14 cellular contexts compared by ENCODE assay signal in genomic region chr14:67963960-67964359, GRCh38.
DNase-seq lines count a peak whose midpoint lies in the region; ATAC-seq and TF ChIP-seq lines count a peak whose summit lies in the region.
"Had no signal": no experiment of that assay in that cellular context is flagged by ENCODE, and none has a peak within 500 bp of the region (broad histone marks: within the 10 kb centered on the region; RNA-seq: fewer than 3 reads in every experiment).

No MANE protein-coding gene starts in this region.

- no peaks in the 10 kb centered on the region for H3K36me3 ChIP-seq in GM23248 (ENCODE audit: low read depth)
- no peaks in the 10 kb centered on the region for H3K36me3 ChIP-seq in mammary epithelial cell (ENCODE audit: insufficient read depth, low read length)
- no peaks in the 10 kb centered on the region for H3K36me3 ChIP-seq in mucosa of rectum (ENCODE audit: control insufficient read depth in 2 of 2, insufficient read depth in 2 of 2, low read length in 2 of 2)
- H3K36me3 ChIP-seq in thoracic aorta = no peaks in the 10 kb centered on the region

- CTCF ChIA-PET in mammary epithelial cell (lab: Charles Lee; ENCODE audit: low non-redundant PET) = interaction anchor here (0.5 kb wide), 1 partner anchor 9 kb away, joined by 8 read pairs; no protein-coding TSS in a partner anchor

- H3K4me1 ChIP-seq in GM23248 (ENCODE audit: insufficient read depth) (peaks cover 17% of the 10 kb centered on the region), mammary epithelial cell (ENCODE audit: insufficient read depth, low read length) (peaks cover 14% of the 10 kb centered on the region), mucosa of rectum (ENCODE audit: control insufficient read depth in 2 of 2, insufficient read depth in 2 of 2, low read length in 2 of 2) (peaks cover 17 to 50% of the 10 kb centered on the region in 2 donors), thoracic aorta (ENCODE audit: control insufficient read depth in 1 of 2, low read depth in 2 of 2) (peaks cover 6 to 17% of the 10 kb centered on the region in 2 donors)
- H3K4me1 ChIP-seq: psoas muscle had no signal

- H4K20me1 ChIP-seq in GM23248 (ENCODE audit: insufficient read depth) (no peaks in the 10 kb centered on the region), mammary epithelial cell (ENCODE audit: insufficient read depth, low read length) (no peaks in the 10 kb centered on the region)

- in situ Hi-C loops in GM23248 (cut with MboI) (no loop called here), mammary epithelial cell (cut with MboI; ENCODE audit: low sequenced_read_pairs in 2 of 2) (no loop called here)

- H3K79me2 ChIP-seq in GM23248 (ENCODE audit: insufficient read depth) (no peaks in the 10 kb centered on the region), mammary epithelial cell (ENCODE audit: insufficient read depth, low read length) (no peaks in the 10 kb centered on the region)

- peak overlapping the region; percentile 76 for H3K4me2 ChIP-seq in GM23248 (ENCODE audit: unreplicated experiment)
- peak overlapping the region; percentile 69 for H3K4me2 ChIP-seq in mammary epithelial cell (ENCODE audit: insufficient read depth, low read depth, low read length)

- dilution Hi-C loops in mammary epithelial cell (cut with HindIII; ENCODE audit: low sequenced_read_pairs) = no loop called here

- H3K4me3 ChIP-seq in GM23248 (peak overlapping the region; percentile 45), mammary epithelial cell (replicated peaks in 1 of 3; ENCODE audit: insufficient read depth in 1 of 3, low read depth in 2 of 3, low read length in 3 of 3) (peak overlapping the region; percentile 16 to 32 (median 23)), mucosa of rectum (ENCODE audit: low read length in 2 of 2) (peak overlapping the region; percentile 34 to 43), thoracic aorta (peak overlapping the region; percentile 45)
- H3K4me3 ChIP-seq: psoas muscle had no signal

- peak overlapping the region; percentile 54 for H2AFZ ChIP-seq in GM23248
- H2AFZ ChIP-seq in mammary epithelial cell (ENCODE audit: low read depth, low read length) = peak overlapping the region; percentile 67

- H3K9me2 ChIP-seq in GM23248 (ENCODE audit: insufficient read depth) = no peaks in the 10 kb centered on the region

- ATAC-seq in thoracic aorta (ENCODE audit: insufficient number of reproducible peaks, low FRiP score, low read depth) (no peak), GM19023 (IDR thresholded peaks at IDR 0.05; ENCODE audit: unreplicated experiment) (no peak), GM18520 (IDR thresholded peaks at IDR 0.05; ENCODE audit: unreplicated experiment) (no peak)

- no peaks in the 10 kb centered on the region for H3K9me3 ChIP-seq in GM23248 (ENCODE audit: low read depth)
- H3K9me3 ChIP-seq in mammary epithelial cell (replicated peaks; ENCODE audit: insufficient read depth, low read length) = no peaks in the 10 kb centered on the region
- H3K9me3 ChIP-seq in mucosa of rectum (ENCODE audit: control insufficient read depth in 2 of 2, low read length in 2 of 2) = no peaks in the 10 kb centered on the region
- no peaks in the 10 kb centered on the region for H3K9me3 ChIP-seq in thoracic aorta
- H3K9me3 ChIP-seq: psoas muscle had no signal

- peak overlapping the region; percentile 57 for H3K9ac ChIP-seq in GM23248
- peak overlapping the region; percentile 67 for H3K9ac ChIP-seq in mammary epithelial cell (ENCODE audit: insufficient read depth, low read length)
- H3K9ac ChIP-seq in mucosa of rectum (ENCODE audit: low read depth in 1 of 2, low read length in 2 of 2) = peak overlapping the region in 1 of 2 donors; percentile 38

- no peak for TF ChIP-seq CTCF in mammary epithelial cell (conservative IDR thresholded peaks at IDR 0.05 in 1 of 2, IDR thresholded peaks at IDR 0.05 in 1 of 2; ENCODE audit: extremely low read depth in 1 of 2, insufficient read depth in 1 of 2, low read depth in 1 of 2, low read length in 2 of 2)
- TF ChIP-seq CTCF in thoracic aorta (IDR thresholded peaks at IDR 0.05) = no peak

- no TSS peak for BruUV-seq in mammary epithelial cell (replicated peaks; lab: Mats Ljungman, UMichigan)

- H3K27ac ChIP-seq in GM23248 = peak overlapping the region; percentile 51
- peak overlapping the region; percentile 90 for H3K27ac ChIP-seq in mammary epithelial cell (ENCODE audit: insufficient read depth, low read depth, low read length)
- peak overlapping the region; percentile 50 to 90 for H3K27ac ChIP-seq in mucosa of rectum (ENCODE audit: low read depth in 2 of 2, low read length in 2 of 2)
- no peak overlapping the region for H3K27ac ChIP-seq in thoracic aorta
- H3K27ac ChIP-seq: HL-60, psoas muscle had no signal

- intact Hi-C loops in mammary epithelial cell (cut with micrococcal nuclease) = no loop called here

- DNase-seq in GM23248 (no peak), mammary epithelial cell (no peak), thoracic aorta (ENCODE audit: low spot score) (no peak), cortex of kidney (lab: John Stamatoyannopoulos, UW) (no peak)
- no peak for DNase-seq in stimulated activated CD4-positive, alpha-beta T cell treated with anti-CD3 and anti-CD28 coated beads, Interleukin-2, amount 100 ng/mL, for 48 hours
- DNase-seq: amygdala; DMS79 treated with DMSO at 0.1 percent for 48 hours; NCI-H1436 treated with DMSO at 0.1 percent for 48 hours; psoas muscle; stimulated activated CD8-positive, alpha-beta memory T cell treated with anti-CD3 and anti-CD28 coated beads, Interleukin-4, amount 100 ng/mL, for 48 hours had no signal

- H3F3A ChIP-seq in GM23248 (ENCODE audit: insufficient read depth) = peaks cover 7% of the 10 kb centered on the region; the same call in 1 of the 2 replicates

- 16 to 19% methylated on average over 2 of the region's 2 CpGs for WGBS in GM23248 (ENCODE audit: low coverage in 1 of 2, low lambda C conversion rate in 2 of 2, missing lambda C conversion rate in 2 of 2), 2 experiments
- 34% methylated on average over 2 of the region's 2 CpGs for WGBS in mammary epithelial cell (ENCODE audit: low coverage, missing lambda C conversion rate)

- H3K27me3 ChIP-seq in GM23248 (replicated peaks; ENCODE audit: insufficient read depth) = no peaks in the 10 kb centered on the region
- no peaks in the 10 kb centered on the region for H3K27me3 ChIP-seq in mammary epithelial cell (ENCODE audit: insufficient read depth, low read length)
- no peaks in the 10 kb centered on the region for H3K27me3 ChIP-seq in mucosa of rectum (ENCODE audit: control insufficient read depth in 2 of 2, insufficient read depth in 2 of 2, low read length in 2 of 2)
- H3K27me3 ChIP-seq in thoracic aorta (replicated peaks; ENCODE audit: insufficient read depth) = no peaks in the 10 kb centered on the region

Comparison
In these comparisons a context has a peak if more than half of its experiments do, and no peak if none do; other contexts are left out.
1. H3K27ac ChIP-seq: peak in GM23248 (single experiment), mammary epithelial cell (single experiment) and mucosa of rectum (2 of 2); none in thoracic aorta (0 of 2).
2. Peak in every context shown above with its lines, with median percentiles within 50 percentile points of each other: H3K4me3 ChIP-seq.